In the genomic region with DNA sequence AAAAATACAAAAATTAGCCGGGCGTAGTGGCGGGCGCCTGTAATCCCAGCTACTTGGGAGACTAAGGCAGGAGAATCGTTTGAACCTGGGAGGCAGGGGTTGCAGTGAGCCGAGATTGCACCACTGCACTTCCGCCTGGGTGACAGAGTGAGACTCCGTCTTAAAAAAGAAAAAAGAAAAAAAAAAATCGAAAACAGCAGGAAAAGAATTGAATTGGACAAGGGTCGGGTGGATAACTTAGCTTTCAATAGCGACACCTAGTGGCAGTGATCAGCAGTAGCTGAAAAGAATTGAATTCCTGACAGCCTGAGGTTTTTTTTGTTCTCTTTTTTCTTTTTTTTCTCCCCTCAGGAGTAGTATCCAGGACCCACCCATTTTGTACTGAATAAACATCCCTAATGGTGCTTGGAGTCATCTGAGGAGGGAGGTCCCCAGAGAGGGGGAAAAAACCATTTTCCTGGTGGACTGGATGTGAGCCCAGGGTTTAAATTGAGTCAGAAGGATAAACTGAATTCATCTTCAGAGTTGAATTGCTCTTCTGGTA, we compare ENCODE assay signal across 1 cellular context.
TF ChIP-seq lines count a peak whose summit lies in the region.

No MANE protein-coding gene starts in this region.

TF ChIP-seq in liver, 16 proteins besides CTCF, POLR2A, EP300 and RAD21 (continued from another document):
- no peak for TF ChIP-seq MAX (IDR thresholded peaks at IDR 0.05)
- TF ChIP-seq TAF1 (conservative IDR thresholded peaks at IDR 0.05) = no peak
